In genomic region chr16:50530277-50531236, GRCh38 we compare ENCODE assay signal across 20 cellular contexts. TPM values are rescaled to one million over a fixed set of nuclear protein-coding genes. Genes with fewer than 3 reads are reported as not detected.
DNase-seq lines count a peak whose midpoint lies in the region; ATAC-seq and TF ChIP-seq lines count a peak whose summit lies in the region.
"Had no signal": no experiment of that assay in that cellular context is flagged by ENCODE, and none has a peak within 500 bp of the region (broad histone marks: within the 10 kb centered on the region; RNA-seq: fewer than 3 reads in every experiment).

No MANE protein-coding gene starts in this region.

- no peaks in the 10 kb centered on the region for H3K27me3 Mint-ChIP-seq in MCF 10A (ENCODE audit: insufficient read depth, unreplicated experiment)

- no TSS peak for BruUV-seq in MCF 10A (replicated peaks; lab: Mats Ljungman, UMichigan)

- CTCF ChIA-PET in MCF 10A (lab: Yijun Ruan, JAX), result interaction anchor here (0.7 to 1.4 kb wide), 5 partner anchors 11 to 135 kb away, joined by 3 to 5 read pairs (median 4); no protein-coding TSS in a partner anchor

- H3K4me3 ChIP-seq in right atrium auricular region (no peak overlapping the region), right lobe of liver (no peak overlapping the region), brain microvascular endothelial cell (ENCODE audit: low read depth, low read length) (no peak overlapping the region)
- H3K4me3 ChIP-seq: heart right ventricle had no signal

- peaks cover 14% of the 10 kb centered on the region for H3K4me1 Mint-ChIP-seq in MCF 10A (ENCODE audit: insufficient read depth, unreplicated experiment)
- H3K4me1 Mint-ChIP-seq: IgD-negative memory B cell had no signal

- DNase-seq in right atrium auricular region (ENCODE audit: low spot score) (peak; percentile 32), Right ventricle myocardium superior (no peak), MCF 10A (ENCODE audit: unreplicated experiment) (peak; percentile 98), right lobe of liver (peak; percentile 87 to 93 (median 88)), NCI-H526 treated with DMSO at 0.1 percent for 48 hours (lab: John Stamatoyannopoulos, UW) (no peak), brain microvascular endothelial cell (no peak)
- no peak for DNase-seq in NK-92 treated with Interleukin-12 subunit alpha and Interleukin-12 subunit beta, amount 100 ng/mL, for 24 hours (lab: John Stamatoyannopoulos, UW)
- DNase-seq: activated CD4-positive, CD25-positive, alpha-beta regulatory T cell; activated naive CD4-positive, alpha-beta T cell treated with anti-CD3 and anti-CD28 coated beads for 36 hours; heart right ventricle; NCI-H1092; NCI-H524 treated with DMSO at 0.1 percent for 48 hours; posterior cingulate gyrus; stimulated activated CD4-positive, alpha-beta T cell treated with anti-CD3 and anti-CD28 coated beads, Interleukin-12 subunit alpha, Interleukin-12 subunit beta, amount 100 ng/mL, for 4 hours; stimulated activated naive CD8-positive, alpha-beta T cell treated with anti-CD3 and anti-CD28 coated beads, Interleukin-15, Interleukin-2, amounts not matched to agents 100 U/mL and 50 U/mL, for 24 hours; T-helper 1 cell had no signal

- H3K36me3 ChIP-seq in right atrium auricular region (no peaks in the 10 kb centered on the region), right lobe of liver (no peaks in the 10 kb centered on the region), brain microvascular endothelial cell (replicated peaks) (no peaks in the 10 kb centered on the region)
- H3K36me3 ChIP-seq: heart right ventricle had no signal

- no peak overlapping the region for H3K4me3 Mint-ChIP-seq in MCF 10A (ENCODE audit: unreplicated experiment)
- H3K4me3 Mint-ChIP-seq: activated naive CD4-positive, alpha-beta T cell treated with anti-CD3 and anti-CD28 coated beads for 36 hours; dendritic cell treated with granulocyte-macrophage colony-stimulating factor and Interleukin-4, amounts not matched to agents 40 ng/mL and 50 ng/mL, for 4 days; IgD-negative memory B cell had no signal

- ATAC-seq in Right ventricle myocardium superior (ENCODE audit: poor library complexity) (no peak), right lobe of liver (peak; percentile 89 to 96 (median 92)), GM18511 (IDR thresholded peaks at IDR 0.05; ENCODE audit: unreplicated experiment) (no peak)
- ATAC-seq: heart right ventricle; stimulated activated naive CD8-positive, alpha-beta T cell treated with anti-CD3 and anti-CD28 coated beads, Interleukin-15, Interleukin-2, amounts not matched to agents 100 U/mL and 50 U/mL, for 24 hours had no signal

- H3K9me3 Mint-ChIP-seq in MCF 10A (ENCODE audit: unreplicated experiment), result peaks cover 8% of the 10 kb centered on the region

- H3K27me3 ChIP-seq in right atrium auricular region (no peaks in the 10 kb centered on the region), right lobe of liver (no peaks in the 10 kb centered on the region), brain microvascular endothelial cell (replicated peaks) (no peaks in the 10 kb centered on the region)

- H3K9me3 ChIP-seq in right atrium auricular region, result peaks cover 3 to 19% of the 10 kb centered on the region in 2 donors
- H3K9me3 ChIP-seq in right lobe of liver, result no peaks in the 10 kb centered on the region

- TF ChIP-seq POLR2A in right lobe of liver (IDR thresholded peaks at IDR 0.05), result no peak

- no peaks in the 10 kb centered on the region for H3K36me3 Mint-ChIP-seq in MCF 10A (ENCODE audit: insufficient read depth, unreplicated experiment)

- intact Hi-C loops in Right ventricle myocardium superior (cut with DNase I), result no loop called here
- intact Hi-C loops in MCF 10A (cut with micrococcal nuclease), result no loop called here
- intact Hi-C loops in right lobe of liver (cut with DNase I), result no loop called here

- POLR2A ChIA-PET in MCF 10A (lab: Yijun Ruan, JAX), result interaction anchor here (0.6 to 1.3 kb wide), 8 partner anchors 11 to 228 kb away, joined by 3 to 6 read pairs (median 3); no protein-coding TSS in a partner anchor

- H3K4me1 ChIP-seq in right atrium auricular region (no peaks in the 10 kb centered on the region), right lobe of liver (peaks cover 0 to 12% (median 6%) of the 10 kb centered on the region in 4 donors)
- H3K4me1 ChIP-seq: Caco-2, heart right ventricle had no signal

- WGBS in right lobe of liver (ENCODE audit: insufficient coverage, low coverage, low lambda C conversion rate, missing lambda C conversion rate), result 31% methylated on average over 12 of the region's 13 CpGs

- in situ Hi-C loops in brain microvascular endothelial cell (cut with HindIII; ENCODE audit: low pct_ligation_motif_present, low sequenced_read_pairs), result no loop called here

- H3K27ac Mint-ChIP-seq in MCF 10A (ENCODE audit: low read depth, unreplicated experiment), result no peak overlapping the region
- H3K27ac Mint-ChIP-seq: activated naive CD4-positive, alpha-beta T cell treated with anti-CD3 and anti-CD28 coated beads for 36 hours; dendritic cell treated with granulocyte-macrophage colony-stimulating factor and Interleukin-4, amounts not matched to agents 40 ng/mL and 50 ng/mL, for 4 days; IgD-negative memory B cell had no signal

- no peak overlapping the region for H3K27ac ChIP-seq in right atrium auricular region
- no peak overlapping the region for H3K27ac ChIP-seq in right lobe of liver
- no peak overlapping the region for H3K27ac ChIP-seq in brain microvascular endothelial cell
- H3K27ac ChIP-seq: heart right ventricle had no signal

- TF ChIP-seq CTCF in right atrium auricular region (IDR thresholded peaks at IDR 0.05) (no peak), MCF 10A (IDR thresholded peaks at IDR 0.05; ENCODE audit: unreplicated experiment) (no peak), right lobe of liver (IDR thresholded peaks at IDR 0.05) (no peak), brain microvascular endothelial cell (IDR thresholded peaks at IDR 0.05; ENCODE audit: low read depth, low read length, missing control alignments) (no peak)

RNA-seq across cellular contexts. Expression of gene NKD1, which starts 17.6 kb away (rescaled TPM):
- total RNA-seq in right atrium auricular region, result 1 to 10 TPM; 1.1 to 3.0 TPM
- 0.16 TPM for total RNA-seq in Right ventricle myocardium superior
- 0.07 and 0.29 TPM in 2 replicates for total RNA-seq in MCF 10A (2022)
- 1 to 10 TPM in 5 of 6 experiments, under 1 TPM in 1; 0.69 to 2.6 (median 2.1) TPM for total RNA-seq in right lobe of liver

Comparison
In these comparisons a context has a peak if more than half of its experiments do, and no peak if none do; other contexts are left out.
1. DNase-seq: peak in right atrium auricular region (single experiment), MCF 10A (single experiment) and right lobe of liver (3 of 3); none in Right ventricle myocardium superior (single experiment), NCI-H526 treated with DMSO at 0.1 percent for 48 hours (single experiment), NK-92 treated with Interleukin-12 subunit alpha and Interleukin-12 subunit beta, amount 100 ng/mL, for 24 hours (single experiment) and brain microvascular endothelial cell (single experiment).
2. ATAC-seq: peak in right lobe of liver (4 of 4); none in Right ventricle myocardium superior (single experiment) and GM18511 (single experiment).